11 cellular contexts compared by ENCODE assay signal in genomic region chrX:137313627-137314026, GRCh38.
"Had no signal": no experiment of that assay in that cellular context is flagged by ENCODE, and none has a peak within 500 bp of the region (broad histone marks: within the 10 kb centered on the region; RNA-seq: fewer than 3 reads in every experiment).

No MANE protein-coding gene starts in this region.

- DNase-seq: activated CD4-positive, CD25-positive, alpha-beta regulatory T cell treated with anti-CD3 and anti-CD28 coated beads, Interleukin-2, amount 50 U/mL, for 72 hours; aorta; foreskin melanocyte; left ventricle myocardium inferior; naive B cell; Right ventricle myocardium superior; stimulated activated CD4-positive, alpha-beta T cell treated with anti-CD3 and anti-CD28 coated beads, Interleukin-12 subunit alpha, Interleukin-12 subunit beta, amount 100 ng/mL, for 4 hours; T1000; thyroid gland; uterus had no signal

- H3K27me3 Mint-ChIP-seq: dendritic cell treated with granulocyte-macrophage colony-stimulating factor and Interleukin-4, amounts not matched to agents 40 ng/mL and 50 ng/mL, for 4 days; naive B cell had no signal

- H3K36me3 Mint-ChIP-seq: naive B cell had no signal

- H3K9me3 Mint-ChIP-seq: dendritic cell treated with granulocyte-macrophage colony-stimulating factor and Interleukin-4, amounts not matched to agents 40 ng/mL and 50 ng/mL, for 4 days had no signal

- H3K4me3 Mint-ChIP-seq: dendritic cell treated with granulocyte-macrophage colony-stimulating factor and Interleukin-4, amounts not matched to agents 40 ng/mL and 50 ng/mL, for 4 days; naive B cell had no signal

- H3K4me1 Mint-ChIP-seq: naive B cell had no signal

- H3K27ac Mint-ChIP-seq: dendritic cell treated with granulocyte-macrophage colony-stimulating factor and Interleukin-4, amounts not matched to agents 40 ng/mL and 50 ng/mL, for 4 days; naive B cell had no signal

- H3K9me3 ChIP-seq: left ventricle myocardium inferior, thyroid gland, uterus had no signal
